ENCODE assay signal across 8 cellular contexts in the genomic region with DNA sequence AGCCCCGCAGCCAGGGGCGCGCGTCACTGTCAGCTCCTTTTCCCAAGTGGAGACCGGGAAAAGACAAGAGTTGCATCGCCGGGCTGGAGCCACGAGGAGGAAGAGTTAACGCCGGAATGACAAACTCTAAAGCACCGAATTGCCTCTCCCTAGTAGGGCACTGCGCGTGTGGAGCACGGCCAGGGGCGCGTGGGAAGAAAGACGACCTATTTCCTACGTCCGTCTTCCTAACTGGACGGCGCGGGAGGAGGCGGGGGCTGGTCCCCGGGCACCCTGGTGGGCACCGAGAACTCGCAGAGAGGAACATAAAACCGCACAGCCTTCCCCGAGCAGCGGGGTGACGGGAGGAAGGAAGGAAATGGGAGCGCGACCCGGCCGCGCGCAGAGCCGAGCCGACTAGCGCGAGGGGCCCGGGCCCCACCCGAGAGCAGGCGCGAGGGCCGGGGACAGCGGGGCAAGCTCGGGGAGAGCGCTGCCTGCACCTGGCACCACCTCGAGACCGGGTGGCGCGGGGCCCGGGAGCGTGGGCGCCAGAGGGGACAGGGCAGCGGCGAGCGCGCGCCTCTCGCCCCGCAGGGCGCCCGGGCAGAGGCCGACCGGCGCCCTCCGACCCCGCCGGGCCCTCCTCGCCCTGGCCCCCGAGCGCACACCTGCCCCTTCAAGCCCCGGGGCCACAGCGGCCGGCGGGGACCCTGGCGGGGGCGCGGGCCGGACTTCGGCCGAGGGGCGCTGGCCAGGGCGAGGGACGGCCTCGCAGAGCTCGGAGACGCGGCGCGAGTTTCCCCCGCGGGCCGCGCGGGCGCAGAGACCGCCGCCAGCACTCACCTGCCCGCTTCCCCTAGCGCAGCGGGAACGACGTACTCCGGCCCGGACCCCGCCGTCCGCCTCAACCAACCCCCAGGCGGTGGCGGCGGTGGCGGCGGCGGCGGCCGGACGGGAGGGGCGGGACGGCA. TPM values are rescaled to one million over a fixed set of nuclear protein-coding genes. Genes with fewer than 3 reads are reported as not detected.
DNase-seq lines count a peak whose midpoint lies in the region; ATAC-seq and TF ChIP-seq lines count a peak whose summit lies in the region.

No MANE protein-coding gene starts in this region.

- no peak for TF ChIP-seq CTCF in retinal pigment epithelial cell (conservative IDR thresholded peaks at IDR 0.05; ENCODE audit: low read depth, low read length)

- H3K9me3 Mint-ChIP-seq in T-cell: no peaks in the 10 kb centered on the region

- peak; percentile 6 for ATAC-seq in GM19351 (IDR thresholded peaks at IDR 0.05; ENCODE audit: unreplicated experiment)
- no peak for ATAC-seq in T-cell (replicated peaks in 1 of 4)
- no peak for ATAC-seq in GM18861 (IDR thresholded peaks at IDR 0.05; ENCODE audit: unreplicated experiment)

- peak overlapping the region; percentile 75 to 85 for H3K27ac Mint-ChIP-seq in T-cell

- CTCF ChIA-PET in T-cell (lab: Charles Lee): interaction anchor here in 1 of 2 donors (1.1 to 1.3 kb wide), 3 partner anchors 123 to 204 kb away, joined by 3 to 11 read pairs (median 3); partner anchors contain the start of genes CCDC85C and CYP46A1

- peak overlapping the region; percentile 73 for H3K4me3 ChIP-seq in retinal pigment epithelial cell (ENCODE audit: low read length)

- peak; percentile 95 for DNase-seq in CD1c-positive myeloid dendritic cell (ENCODE audit: extremely low spot score)
- peak; percentile 62 for DNase-seq in HK-2 (ENCODE audit: unreplicated experiment)
- DNase-seq in T-cell: peak in 24 of 34 experiments; percentile 1 to 36 (median 12)
- peak; percentile 69 for DNase-seq in astrocyte of the hippocampus (ENCODE audit: low read depth, low spot score)
- DNase-seq in hippocampal formation (lab: John Stamatoyannopoulos, UW): peak; percentile 7 to 9
- DNase-seq in retinal pigment epithelial cell (ENCODE audit: low read depth): no peak

- peak overlapping the region; percentile 90 to 96 (median 92) for H3K4me3 Mint-ChIP-seq in T-cell

- peaks cover under 1% of the 10 kb centered on the region for H3K36me3 Mint-ChIP-seq in T-cell

- no peaks in the 10 kb centered on the region for H3K27me3 Mint-ChIP-seq in T-cell

- POLR2A ChIA-PET in T-cell (lab: Charles Lee): interaction anchor here (0.5 to 1.3 kb wide), 9 partner anchors 10 to 1343 kb away, joined by 3 to 24 read pairs (median 5); partner anchors contain the start of genes CCDC85C (in 1 of the 2) and CYP46A1 (in 1 of the 2)

- H3K4me1 Mint-ChIP-seq in T-cell: peaks cover 60 to 67% (median 66%) of the 10 kb centered on the region in 3 donors

RNA-seq across cellular contexts. Expression of gene SETD3, which starts 0.5 kb away (rescaled TPM):
- total RNA-seq in T-cell: 10 to 100 TPM; 47.7 to 64.6 (median 52.4) TPM

RNA-seq across cellular contexts. Expression of gene CCNK, which starts 1.0 kb away (rescaled TPM):
- total RNA-seq in T-cell: 100 to 1,000 TPM in 2 of 5 donors, 10 to 100 TPM in 3; 61.8 to 138 (median 74.6) TPM
